Comparison of ENCODE assay signal across 8 cellular contexts in genomic region chr2:197309369-197310231, GRCh38. TPM values are rescaled to one million over a fixed set of nuclear protein-coding genes. Genes with fewer than 3 reads are reported as not detected.
DNase-seq lines count a peak whose midpoint lies in the region; ATAC-seq and TF ChIP-seq lines count a peak whose summit lies in the region.

No MANE protein-coding gene starts in this region.

- H3K9me3 ChIP-seq in SJSA1 (replicated peaks) (no peaks in the 10 kb centered on the region), body of pancreas (no peaks in the 10 kb centered on the region), smooth muscle cell (replicated peaks; ENCODE audit: low read depth) (no peaks in the 10 kb centered on the region)

- H3K4me2 ChIP-seq in smooth muscle cell, result peak overlapping the region; percentile 96

- H3K27me3 ChIP-seq in SJSA1 (replicated peaks) (no peaks in the 10 kb centered on the region), body of pancreas (no peaks in the 10 kb centered on the region), smooth muscle cell (ENCODE audit: low read depth) (no peaks in the 10 kb centered on the region)

- H2AFZ ChIP-seq in smooth muscle cell (ENCODE audit: low read depth), result peak overlapping the region; percentile 84

- peak overlapping the region; percentile 89 for H3K4me3 ChIP-seq in SJSA1
- peak overlapping the region; percentile 33 to 47 for H3K4me3 ChIP-seq in body of pancreas
- H3K4me3 ChIP-seq in smooth muscle cell, result peak overlapping the region; percentile 75

- H3K79me2 ChIP-seq in smooth muscle cell (ENCODE audit: low read depth), result no peaks in the 10 kb centered on the region

- H3K36me3 ChIP-seq in SJSA1 (peaks cover 3% of the 10 kb centered on the region; the same call in 1 of the 2 replicates), body of pancreas (replicated peaks in 1 of 2; ENCODE audit: insufficient read depth in 1 of 2, low read depth in 2 of 2) (no peaks in the 10 kb centered on the region), smooth muscle cell (ENCODE audit: low read depth) (no peaks in the 10 kb centered on the region)

- peak overlapping the region; percentile 50 for H3K9ac ChIP-seq in smooth muscle cell (ENCODE audit: low read depth)

- intact Hi-C loops in body of pancreas (cut with DNase I), result loop anchor here (5.0 kb wide), 1 partner anchor 122 kb away; no protein-coding TSS in a partner anchor

- no peak overlapping the region for H3K27ac ChIP-seq in SJSA1
- H3K27ac ChIP-seq in body of pancreas, result peak overlapping the region; percentile 85 to 89 (median 88)
- no peak overlapping the region for H3K27ac ChIP-seq in smooth muscle cell (ENCODE audit: low read depth)

- 7 to 22% methylated on average over 11 to 35 of the region's 35 CpGs for WGBS in body of pancreas, 2 donors
- 13% methylated on average over 32 of the region's 35 CpGs for WGBS in smooth muscle cell (ENCODE audit: low lambda C conversion rate)

- TF ChIP-seq POLR2A in body of pancreas (IDR thresholded peaks at IDR 0.05), result peak in 1 of 3 donors; percentile 37

- peaks cover 13% of the 10 kb centered on the region for H3F3A ChIP-seq in smooth muscle cell (ENCODE audit: low read depth)

- H3K4me1 ChIP-seq in SJSA1 (replicated peaks), result peaks cover 27% of the 10 kb centered on the region
- peaks cover 37% of the 10 kb centered on the region for H3K4me1 ChIP-seq in body of pancreas
- peaks cover 10% of the 10 kb centered on the region for H3K4me1 ChIP-seq in smooth muscle cell (ENCODE audit: low read depth)

- ATAC-seq in HG02798 (IDR thresholded peaks at IDR 0.05; ENCODE audit: poor library complexity, unreplicated experiment) (peak; percentile 1), body of pancreas (peak; percentile 8), GM21390 (IDR thresholded peaks at IDR 0.05; ENCODE audit: unreplicated experiment) (no peak), HG03025 (IDR thresholded peaks at IDR 0.05; ENCODE audit: low FRiP score, unreplicated experiment) (no peak)

- TF ChIP-seq CTCF in body of pancreas (IDR thresholded peaks at IDR 0.05), result no peak
- TF ChIP-seq CTCF in smooth muscle cell (IDR thresholded peaks at IDR 0.05; ENCODE audit: borderline replicate concordance, insufficient read depth, poor library complexity, severe bottlenecking), result no peak

- no peaks in the 10 kb centered on the region for H4K20me1 ChIP-seq in smooth muscle cell (ENCODE audit: low read depth)

- DNase-seq in COLO668 (lab: John Stamatoyannopoulos, UW; ENCODE audit: unreplicated experiment), result peak; percentile 26
- DNase-seq in SJSA1 (ENCODE audit: low read depth in 1 of 2, low spot score in 2 of 2), result peak in 1 of 2 experiments; percentile 42
- DNase-seq in body of pancreas, result peak; percentile 33 to 50 (median 48)
- peak; percentile 40 for DNase-seq in iPS-NIHi7 (ENCODE audit: extremely low spot score)
- DNase-seq in smooth muscle cell (lab: John Stamatoyannopoulos, UW; ENCODE audit: unreplicated experiment), result no peak

RNA-seq across cellular contexts. Expression of gene ANKRD44, which starts 1.0 kb away (rescaled TPM):
- 8.4 and 15.5 TPM in 2 replicates for total RNA-seq in SJSA1 (2014; rRNA removed; shearing (Covaris generic))
- 10 to 100 TPM; 12.2 TPM for total RNA-seq in body of pancreas
- total RNA-seq in smooth muscle cell, result 5.5 and 6.0 TPM in 2 replicates
- polyA plus RNA-seq in smooth muscle cell, result 2.4 and 3.6 TPM in 2 replicates

Comparison
In these comparisons a context has a peak if more than half of its experiments do, and no peak if none do; other contexts are left out.
1. ATAC-seq: peak in HG02798 (single experiment) and body of pancreas (single experiment); none in GM21390 (single experiment) and HG03025 (single experiment).
2. H3K27ac ChIP-seq: peak in body of pancreas (4 of 4); none in SJSA1 (single experiment) and smooth muscle cell (single experiment).
3. Peak in every context shown above with its lines, with median percentiles within 50 percentile points of each other: H3K4me3 ChIP-seq.